ENCODE assay signal across 38 cellular contexts in genomic region chr11:120626791-120627190, GRCh38.
"Had no signal": no experiment of that assay in that cellular context is flagged by ENCODE, and none has a peak within 500 bp of the region (broad histone marks: within the 10 kb centered on the region; RNA-seq: fewer than 3 reads in every experiment).

No MANE protein-coding gene starts in this region.

- H3K4me3 Mint-ChIP-seq: activated naive CD4-positive, alpha-beta T cell treated with anti-CD3 and anti-CD28 coated beads for 36 hours; activated naive CD4-positive, alpha-beta T cell treated with anti-CD3 and anti-CD28 coated beads, Interleukin-2, amount 10 ng/mL, durations not matched to agents 7 days and 5 days; activated naive CD4-positive, alpha-beta T cell treated with anti-CD3 and anti-CD28 coated beads, Interleukin-2, amount 50 U/mL, for 24 hours; activated naive CD8-positive, alpha-beta T cell; activated naive CD8-positive, alpha-beta T cell treated with anti-CD3 and anti-CD28 coated beads for 36 hours; activated naive CD8-positive, alpha-beta T cell treated with anti-CD3 and anti-CD28 coated beads, Interleukin-2, amount 10 ng/mL, durations not matched to agents 7 days and 5 days; activated naive CD8-positive, alpha-beta T cell treated with anti-CD3 and anti-CD28 coated beads, Interleukin-2, amount 50 U/mL, for 24 hours; activated T-cell treated with anti-CD3 and anti-CD28 coated beads, Interleukin-2, amount 50 U/mL, for 24 hours; activated T-cell treated with anti-CD3 and anti-CD28 coated beads, Interleukin-2, amount 50 U/mL, for 4 hours; activated T-cell treated with anti-CD3 and anti-CD28 coated beads, Interleukin-2, amount 50 U/mL, for 72 hours; activated T-helper 1 cell treated with anti-CD3 and anti-CD28 coated beads, Interleukin-12 subunit alpha, Interleukin-12 subunit beta, Interleukin-2, Interleukin-4 antibody, amounts not matched to agents 30 ng/mL and 10 ng/mL and 1 ng/mL, durations not matched to agents 14 hours and 24 hours and 36 hours; activated T-helper 17 cell treated with anti-CD3 and anti-CD28 coated beads, Interleukin-2, amount 50 U/mL, for 72 hours; brain; central memory CD8-positive, alpha-beta T cell had no signal

- H3K4me3 ChIP-seq: adrenal gland, ascending aorta, body of pancreas, breast epithelium, cardiac muscle cell had no signal

- H3K9me3 Mint-ChIP-seq: activated naive CD4-positive, alpha-beta T cell treated with anti-CD3 and anti-CD28 coated beads for 36 hours; activated naive CD4-positive, alpha-beta T cell treated with anti-CD3 and anti-CD28 coated beads, Interleukin-2, amount 10 ng/mL, durations not matched to agents 7 days and 5 days; activated naive CD4-positive, alpha-beta T cell treated with anti-CD3 and anti-CD28 coated beads, Interleukin-2, amount 50 U/mL, for 24 hours; activated naive CD4-positive, alpha-beta T cell treated with anti-CD3 and anti-CD28 coated beads, Interleukin-2, amount 50 U/mL, for 72 hours; activated naive CD8-positive, alpha-beta T cell treated with anti-CD3 and anti-CD28 coated beads for 36 hours; activated naive CD8-positive, alpha-beta T cell treated with anti-CD3 and anti-CD28 coated beads, Interleukin-2, amount 10 ng/mL, durations not matched to agents 7 days and 5 days; activated naive CD8-positive, alpha-beta T cell treated with anti-CD3 and anti-CD28 coated beads, Interleukin-2, amount 50 U/mL, for 24 hours; activated T-cell treated with anti-CD3 and anti-CD28 coated beads, Interleukin-2, amount 50 U/mL, for 24 hours; activated T-cell treated with anti-CD3 and anti-CD28 coated beads, Interleukin-2, amount 50 U/mL, for 4 hours; activated T-cell treated with anti-CD3 and anti-CD28 coated beads, Interleukin-2, amount 50 U/mL, for 72 hours; activated T-helper 1 cell treated with anti-CD3 and anti-CD28 coated beads, Interleukin-12 subunit alpha, Interleukin-12 subunit beta, Interleukin-2, Interleukin-4 antibody, amounts not matched to agents 30 ng/mL and 10 ng/mL and 1 ng/mL, durations not matched to agents 14 hours and 24 hours and 36 hours; activated T-helper 17 cell treated with anti-CD3 and anti-CD28 coated beads, Interleukin-2, amount 50 U/mL, for 72 hours; activated T-helper 2 cell treated with anti-CD3 and anti-CD28 coated beads, Interferon-gamma antibody, Interleukin-2, Interleukin-4, amounts not matched to agents 10 μg/mL and 5 μg/mL and 100 μg/mL, durations not matched to agents 14 hours and 24 hours and 36 hours; brain; central memory CD8-positive, alpha-beta T cell had no signal

- DNase-seq: activated effector memory CD4-positive, alpha-beta T cell treated with anti-CD3 and anti-CD28 coated beads, Interleukin-2, amount 50 U/mL, for 16 hours; activated effector memory CD4-positive, alpha-beta T cell treated with Interleukin-2 at 50 U/mL for 16 hours; activated gamma-delta T cell; activated gamma-delta T cell treated with Interleukin-2 at 50 U/mL for 16 hours; activated naive CD4-positive, alpha-beta T cell; activated naive CD4-positive, alpha-beta T cell treated with anti-CD3 and anti-CD28 coated beads for 36 hours; activated naive CD4-positive, alpha-beta T cell treated with anti-CD3 and anti-CD28 coated beads, Interleukin-2, amount 10 ng/mL, durations not matched to agents 7 days and 5 days; activated naive CD4-positive, alpha-beta T cell treated with anti-CD3 and anti-CD28 coated beads, Interleukin-2, amount 50 U/mL, for 16 hours; activated naive CD4-positive, alpha-beta T cell treated with Interleukin-2 at 50 U/mL for 16 hours; activated naive CD8-positive, alpha-beta T cell treated with anti-CD3 and anti-CD28 coated beads for 36 hours; activated naive CD8-positive, alpha-beta T cell treated with anti-CD3 and anti-CD28 coated beads, Interleukin-2, amount 10 ng/mL, durations not matched to agents 7 days and 5 days; activated naive CD8-positive, alpha-beta T cell treated with anti-CD3 and anti-CD28 coated beads, Interleukin-2, amount 50 U/mL, for 24 hours; activated T-cell treated with anti-CD3 and anti-CD28 coated beads, Interleukin-2, amount 50 U/mL, for 1 hour; activated T-cell treated with anti-CD3 and anti-CD28 coated beads, Interleukin-2, amount 50 U/mL, for 24 hours; activated T-cell treated with anti-CD3 and anti-CD28 coated beads, Interleukin-2, amount 50 U/mL, for 4 hours; activated T-cell treated with anti-CD3 and anti-CD28 coated beads, Interleukin-2, amount 50 U/mL, for 48 hours; activated T-cell treated with anti-CD3 and anti-CD28 coated beads, Interleukin-2, amount 50 U/mL, for 72 hours; adrenal gland; amniotic stem cell; amygdala; anterior cingulate cortex; aorta; body of pancreas; brain microvascular endothelial cell; caudate nucleus; central memory CD4-positive, alpha-beta T cell; cerebellar nuclear complex had no signal

- H3K27me3 Mint-ChIP-seq: activated naive CD4-positive, alpha-beta T cell treated with anti-CD3 and anti-CD28 coated beads, Interleukin-2, amount 10 ng/mL, durations not matched to agents 7 days and 5 days; activated naive CD8-positive, alpha-beta T cell treated with anti-CD3 and anti-CD28 coated beads for 36 hours had no signal

- H3K27me3 ChIP-seq: adrenal gland, ascending aorta, body of pancreas, brain microvascular endothelial cell, breast epithelium had no signal

- H3K36me3 Mint-ChIP-seq: activated naive CD4-positive, alpha-beta T cell treated with anti-CD3 and anti-CD28 coated beads, Interleukin-2, amount 10 ng/mL, durations not matched to agents 7 days and 5 days; activated naive CD4-positive, alpha-beta T cell treated with anti-CD3 and anti-CD28 coated beads, Interleukin-2, amount 50 U/mL, for 24 hours; activated naive CD4-positive, alpha-beta T cell treated with anti-CD3 and anti-CD28 coated beads, Interleukin-2, amount 50 U/mL, for 72 hours; activated naive CD8-positive, alpha-beta T cell; activated naive CD8-positive, alpha-beta T cell treated with anti-CD3 and anti-CD28 coated beads for 36 hours; activated naive CD8-positive, alpha-beta T cell treated with anti-CD3 and anti-CD28 coated beads, Interleukin-2, amount 10 ng/mL, durations not matched to agents 7 days and 5 days; brain had no signal

- H3K9me3 ChIP-seq: adrenal gland, ascending aorta, body of pancreas, breast epithelium had no signal

- H3K36me3 ChIP-seq: adrenal gland, ascending aorta, brain microvascular endothelial cell, breast epithelium, cardiac muscle cell had no signal

- H3K4me1 ChIP-seq: adrenal gland, ascending aorta, body of pancreas, breast epithelium had no signal

- H3K27ac ChIP-seq: adrenal gland, ascending aorta, body of pancreas, brain microvascular endothelial cell, breast epithelium, cardiac muscle cell had no signal

- H3K27ac Mint-ChIP-seq: activated naive CD4-positive, alpha-beta T cell treated with anti-CD3 and anti-CD28 coated beads for 36 hours; activated naive CD4-positive, alpha-beta T cell treated with anti-CD3 and anti-CD28 coated beads, Interleukin-2, amount 10 ng/mL, durations not matched to agents 7 days and 5 days; activated naive CD4-positive, alpha-beta T cell treated with anti-CD3 and anti-CD28 coated beads, Interleukin-2, amount 50 U/mL, for 24 hours; activated naive CD4-positive, alpha-beta T cell treated with anti-CD3 and anti-CD28 coated beads, Interleukin-2, amount 50 U/mL, for 72 hours; activated naive CD8-positive, alpha-beta T cell; activated naive CD8-positive, alpha-beta T cell treated with anti-CD3 and anti-CD28 coated beads for 36 hours; activated naive CD8-positive, alpha-beta T cell treated with anti-CD3 and anti-CD28 coated beads, Interleukin-2, amount 10 ng/mL, durations not matched to agents 7 days and 5 days; activated naive CD8-positive, alpha-beta T cell treated with anti-CD3 and anti-CD28 coated beads, Interleukin-2, amount 50 U/mL, for 24 hours; activated T-cell treated with anti-CD3 and anti-CD28 coated beads, Interleukin-2, amount 50 U/mL, for 24 hours; activated T-cell treated with anti-CD3 and anti-CD28 coated beads, Interleukin-2, amount 50 U/mL, for 72 hours; activated T-helper 1 cell treated with anti-CD3 and anti-CD28 coated beads, Interleukin-12 subunit alpha, Interleukin-12 subunit beta, Interleukin-2, Interleukin-4 antibody, amounts not matched to agents 30 ng/mL and 10 ng/mL and 1 ng/mL, durations not matched to agents 14 hours and 24 hours and 36 hours; activated T-helper 17 cell treated with anti-CD3 and anti-CD28 coated beads, Interleukin-2, amount 50 U/mL, for 72 hours; activated T-helper 2 cell treated with anti-CD3 and anti-CD28 coated beads, Interferon-gamma antibody, Interleukin-2, Interleukin-4, amounts not matched to agents 10 μg/mL and 5 μg/mL and 100 μg/mL, durations not matched to agents 14 hours and 24 hours and 36 hours; brain had no signal

- H3K4me1 Mint-ChIP-seq: activated naive CD4-positive, alpha-beta T cell treated with anti-CD3 and anti-CD28 coated beads, Interleukin-2, amount 10 ng/mL, durations not matched to agents 7 days and 5 days; activated naive CD4-positive, alpha-beta T cell treated with anti-CD3 and anti-CD28 coated beads, Interleukin-2, amount 50 U/mL, for 24 hours; activated naive CD8-positive, alpha-beta T cell treated with anti-CD3 and anti-CD28 coated beads for 36 hours; activated naive CD8-positive, alpha-beta T cell treated with anti-CD3 and anti-CD28 coated beads, Interleukin-2, amount 10 ng/mL, durations not matched to agents 7 days and 5 days; activated T-helper 17 cell treated with anti-CD3 and anti-CD28 coated beads, Interleukin-2, amount 50 U/mL, for 72 hours; central memory CD8-positive, alpha-beta T cell had no signal

- ATAC-seq: activated naive CD4-positive, alpha-beta T cell treated with anti-CD3 and anti-CD28 coated beads, Interleukin-2, amount 50 U/mL, for 72 hours; activated naive CD8-positive, alpha-beta T cell treated with anti-CD3 and anti-CD28 coated beads, Interleukin-2, amount 50 U/mL, for 24 hours; activated T-cell treated with anti-CD3 and anti-CD28 coated beads, Interleukin-2, amount 50 U/mL, for 4 hours; activated T-cell treated with anti-CD3 and anti-CD28 coated beads, Interleukin-2, amount 50 U/mL, for 72 hours; activated T-helper 17 cell treated with anti-CD3 and anti-CD28 coated beads, Interleukin-2, amount 50 U/mL, for 72 hours; body of pancreas had no signal
